ENCODE assay signal across 20 cellular contexts in genomic region chr9:114008667-114009410, GRCh38.
DNase-seq lines count a peak whose midpoint lies in the region; ATAC-seq, FAIRE-seq and TF ChIP-seq lines count a peak whose summit lies in the region.
"Had no signal": no experiment of that assay in that cellular context is flagged by ENCODE, and none has a peak within 500 bp of the region (broad histone marks: within the 10 kb centered on the region; RNA-seq: fewer than 3 reads in every experiment).

No MANE protein-coding gene starts in this region.

- H3K9me3 Mint-ChIP-seq in WTC11: peaks cover 7% of the 10 kb centered on the region

- H3K36me3 ChIP-seq in kidney (ENCODE audit: control insufficient read depth in 1 of 2, insufficient read depth in 2 of 2, low read length in 2 of 2) (peaks cover 21 to 27% of the 10 kb centered on the region in 2 donors), stomach (peaks cover 4 to 80% (median 76%) of the 10 kb centered on the region in 4 donors)

- 93 to 97% (median 94%) methylated on average over 9 of the region's 9 CpGs for WGBS in stomach, 5 donors

- H3K9ac ChIP-seq in kidney (ENCODE audit: low read length in 2 of 2): no peak overlapping the region

- H3K4me3 Mint-ChIP-seq in WTC11: no peak overlapping the region
- H3K4me3 Mint-ChIP-seq: stimulated activated naive B cell treated with anti-CD40 and anti-IgM and Interleukin-4, amounts not matched to agents 10 μg/mL and 1 μg/mL and 100 μg/mL, for 72 hours had no signal

- no peak overlapping the region for H3K27ac Mint-ChIP-seq in WTC11
- H3K27ac Mint-ChIP-seq: stimulated activated naive B cell treated with anti-CD40 and anti-IgM and Interleukin-4, amounts not matched to agents 10 μg/mL and 1 μg/mL and 100 μg/mL, for 72 hours had no signal

- TF ChIP-seq CTCF in WTC11 (IDR thresholded peaks at IDR 0.05): no peak
- no peak for TF ChIP-seq CTCF in kidney (IDR thresholded peaks at IDR 0.05; ENCODE audit: borderline replicate concordance, extremely low read depth, insufficient read depth)
- TF ChIP-seq CTCF in stomach (IDR thresholded peaks at IDR 0.05): no peak

- no peak for ATAC-seq in WTC11
- no peak for ATAC-seq in GM18858 (IDR thresholded peaks at IDR 0.05; ENCODE audit: unreplicated experiment)
- no peak for ATAC-seq in HG02759 (IDR thresholded peaks at IDR 0.05; ENCODE audit: unreplicated experiment)
- no peak for ATAC-seq in HG02973 (IDR thresholded peaks at IDR 0.05; ENCODE audit: unreplicated experiment)
- ATAC-seq: right cardiac atrium; stimulated activated naive B cell treated with anti-CD40 and anti-IgM and Interleukin-4, amounts not matched to agents 10 μg/mL and 1 μg/mL and 100 μg/mL, for 72 hours had no signal

- H3K4me3 ChIP-seq in kidney (ENCODE audit: low read length in 2 of 2): no peak overlapping the region
- no peak overlapping the region for H3K4me3 ChIP-seq in stomach
- H3K4me3 ChIP-seq: tibial nerve had no signal

- H3K9me3 ChIP-seq in kidney (ENCODE audit: control insufficient read depth in 1 of 2, low read length in 2 of 2) (no peaks in the 10 kb centered on the region), stomach (peaks cover 0 to 5% (median 0%) of the 10 kb centered on the region in 4 donors)

- CTCF ChIA-PET in WTC11 (lab: Charles Lee): no interaction called here

- intact Hi-C loops in kidney (cut with DNase I): no loop called here
- intact Hi-C loops in stomach (cut with DNase I; ENCODE audit: low total_unique reads): no loop called here

- peak; percentile 13 for DNase-seq in activated CD4-positive, CD25-positive, alpha-beta regulatory T cell treated with anti-CD3 and anti-CD28 coated beads, Interleukin-2, amount 50 U/mL, for 72 hours
- no peak for DNase-seq in activated CD4-positive, CD25-positive, alpha-beta regulatory T cell (lab: John Stamatoyannopoulos, UW)
- peak; percentile 3 for DNase-seq in WTC11 (ENCODE audit: low spot score)
- peak; percentile 51 for DNase-seq in kidney
- peak; percentile 7 for DNase-seq in stomach
- DNase-seq: activated CD4-positive, alpha-beta T cell treated with anti-CD3 and anti-CD28 coated beads, Interleukin-2, amount 50 U/mL, for 48 hours; Calu3; effector CD8-positive, alpha-beta T cell; Karpas-422; NCI-H1092; NCI-H510A; right cardiac atrium; stimulated activated naive B cell treated with anti-CD40 and anti-IgM and Interleukin-4, amounts not matched to agents 10 μg/mL and 1 μg/mL and 100 μg/mL, for 72 hours had no signal

- H3K4me1 ChIP-seq in kidney (ENCODE audit: control insufficient read depth in 1 of 2, insufficient read depth in 1 of 2, low read depth in 1 of 2, low read length in 2 of 2) (peaks cover 0 to 1% of the 10 kb centered on the region in 2 donors), stomach (peaks cover 0 to 6% (median 4%) of the 10 kb centered on the region in 4 donors)

- peaks cover 13% of the 10 kb centered on the region for H3K4me1 Mint-ChIP-seq in WTC11

- no peaks in the 10 kb centered on the region for H3K27me3 Mint-ChIP-seq in WTC11 (ENCODE audit: low read depth)
- H3K27me3 Mint-ChIP-seq: stimulated activated naive B cell treated with anti-CD40 and anti-IgM and Interleukin-4, amounts not matched to agents 10 μg/mL and 1 μg/mL and 100 μg/mL, for 72 hours had no signal

- no peak overlapping the region for H3K27ac ChIP-seq in kidney (ENCODE audit: low read depth in 2 of 2, low read length in 2 of 2)
- no peak overlapping the region for H3K27ac ChIP-seq in stomach
- H3K27ac ChIP-seq: 22Rv1, tibial nerve had no signal

- TF ChIP-seq EP300 in stomach (IDR thresholded peaks at IDR 0.05): no peak

- no peak for FAIRE-seq in kidney (lab: Jason Lieb, UNC)
- FAIRE-seq: HTR-8/SVneo, TTC549 had no signal

- peaks cover 16% of the 10 kb centered on the region for H3K36me3 Mint-ChIP-seq in WTC11

- H3K27me3 ChIP-seq in stomach: no peaks in the 10 kb centered on the region
- H3K27me3 ChIP-seq: tibial nerve had no signal

- TF ChIP-seq POLR2A in stomach (IDR thresholded peaks at IDR 0.05): no peak

- POLR2A ChIA-PET in WTC11 (lab: Charles Lee): no interaction called here

TF ChIP-seq in WTC11, 78 proteins besides CTCF, POLR2A, EP300 and RAD21:
- TF ChIP-seq GRHL2 (CRISPR knock-in tag; IDR thresholded peaks at IDR 0.05; ENCODE audit: insufficient replicate concordance, severe bottlenecking): no peak
- TF ChIP-seq TP53 (CRISPR knock-in tag; IDR thresholded peaks at IDR 0.05): no peak
- no peak for TF ChIP-seq JAZF1 (CRISPR knock-in tag; IDR thresholded peaks at IDR 0.05)
- TF ChIP-seq E2F4 (CRISPR knock-in tag; IDR thresholded peaks at IDR 0.05; ENCODE audit: borderline replicate concordance, low read depth): no peak
- no peak for TF ChIP-seq JUN (CRISPR knock-in tag; IDR thresholded peaks at IDR 0.05)

Comparison
In these comparisons a context has a peak if more than half of its experiments do, and no peak if none do; other contexts are left out.
1. DNase-seq: peak in activated CD4-positive, CD25-positive, alpha-beta regulatory T cell treated with anti-CD3 and anti-CD28 coated beads, Interleukin-2, amount 50 U/mL, for 72 hours (single experiment), WTC11 (single experiment), kidney (single experiment) and stomach (single experiment); none in activated CD4-positive, CD25-positive, alpha-beta regulatory T cell (0 of 4).